ENCODE assay signal across 1 cellular context in the genomic region with DNA sequence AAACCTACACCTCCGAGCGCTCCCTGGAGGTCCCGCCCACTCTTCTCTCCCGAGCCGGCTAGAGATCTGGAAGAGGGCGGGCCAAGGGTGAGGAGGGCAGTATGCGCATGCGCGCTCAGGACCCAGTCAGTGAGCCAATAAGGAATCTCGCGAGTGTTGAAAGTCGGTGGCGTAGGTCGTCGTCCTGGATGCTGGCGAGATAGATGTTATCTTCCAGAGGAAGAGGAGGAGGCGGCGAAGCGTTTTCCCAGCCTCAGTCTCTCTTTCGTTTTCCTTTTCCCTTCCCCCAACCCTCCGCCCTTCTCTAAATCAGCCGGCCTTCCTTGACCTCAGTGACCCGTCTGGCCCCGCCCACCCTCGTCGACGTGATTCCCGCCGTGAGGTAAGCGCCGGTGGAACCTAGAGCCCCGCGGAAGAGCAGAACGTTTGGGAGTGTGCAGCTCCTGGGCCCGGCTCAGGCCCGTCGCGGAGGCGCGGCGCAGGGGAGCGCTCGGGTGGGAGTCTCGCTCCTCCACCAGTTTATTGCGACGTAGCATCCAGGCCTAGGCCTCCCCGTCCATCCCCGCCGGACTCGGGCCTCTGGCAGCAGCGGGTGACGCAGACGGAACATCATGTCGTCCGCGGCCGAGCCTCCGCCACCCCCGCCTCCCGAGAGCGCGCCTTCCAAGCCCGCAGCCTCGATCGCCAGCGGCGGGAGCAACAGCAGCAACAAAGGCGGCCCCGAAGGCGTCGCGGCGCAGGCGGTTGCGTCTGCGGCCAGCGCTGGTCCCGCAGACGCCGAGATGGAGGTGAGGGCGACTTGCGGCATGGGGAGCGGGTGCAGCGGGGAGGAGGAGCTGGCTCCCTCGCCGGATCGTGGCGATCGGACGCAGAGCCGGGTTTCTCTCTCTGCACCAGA.
TF ChIP-seq lines count a peak whose summit lies in the region.

A gene with protein sequence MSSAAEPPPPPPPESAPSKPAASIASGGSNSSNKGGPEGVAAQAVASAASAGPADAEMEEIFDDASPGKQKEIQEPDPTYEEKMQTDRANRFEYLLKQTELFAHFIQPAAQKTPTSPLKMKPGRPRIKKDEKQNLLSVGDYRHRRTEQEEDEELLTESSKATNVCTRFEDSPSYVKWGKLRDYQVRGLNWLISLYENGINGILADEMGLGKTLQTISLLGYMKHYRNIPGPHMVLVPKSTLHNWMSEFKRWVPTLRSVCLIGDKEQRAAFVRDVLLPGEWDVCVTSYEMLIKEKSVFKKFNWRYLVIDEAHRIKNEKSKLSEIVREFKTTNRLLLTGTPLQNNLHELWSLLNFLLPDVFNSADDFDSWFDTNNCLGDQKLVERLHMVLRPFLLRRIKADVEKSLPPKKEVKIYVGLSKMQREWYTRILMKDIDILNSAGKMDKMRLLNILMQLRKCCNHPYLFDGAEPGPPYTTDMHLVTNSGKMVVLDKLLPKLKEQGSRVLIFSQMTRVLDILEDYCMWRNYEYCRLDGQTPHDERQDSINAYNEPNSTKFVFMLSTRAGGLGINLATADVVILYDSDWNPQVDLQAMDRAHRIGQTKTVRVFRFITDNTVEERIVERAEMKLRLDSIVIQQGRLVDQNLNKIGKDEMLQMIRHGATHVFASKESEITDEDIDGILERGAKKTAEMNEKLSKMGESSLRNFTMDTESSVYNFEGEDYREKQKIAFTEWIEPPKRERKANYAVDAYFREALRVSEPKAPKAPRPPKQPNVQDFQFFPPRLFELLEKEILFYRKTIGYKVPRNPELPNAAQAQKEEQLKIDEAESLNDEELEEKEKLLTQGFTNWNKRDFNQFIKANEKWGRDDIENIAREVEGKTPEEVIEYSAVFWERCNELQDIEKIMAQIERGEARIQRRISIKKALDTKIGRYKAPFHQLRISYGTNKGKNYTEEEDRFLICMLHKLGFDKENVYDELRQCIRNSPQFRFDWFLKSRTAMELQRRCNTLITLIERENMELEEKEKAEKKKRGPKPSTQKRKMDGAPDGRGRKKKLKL (plus strand): TSS at position 389 of the 898 bp plus-strand sequence. CDS start 223 bp downstream, at position 612.

TF ChIP-seq in HEK293, 187 proteins besides CTCF, POLR2A, EP300 and RAD21 (continued from another document):
- TF ChIP-seq, protein P1, sequence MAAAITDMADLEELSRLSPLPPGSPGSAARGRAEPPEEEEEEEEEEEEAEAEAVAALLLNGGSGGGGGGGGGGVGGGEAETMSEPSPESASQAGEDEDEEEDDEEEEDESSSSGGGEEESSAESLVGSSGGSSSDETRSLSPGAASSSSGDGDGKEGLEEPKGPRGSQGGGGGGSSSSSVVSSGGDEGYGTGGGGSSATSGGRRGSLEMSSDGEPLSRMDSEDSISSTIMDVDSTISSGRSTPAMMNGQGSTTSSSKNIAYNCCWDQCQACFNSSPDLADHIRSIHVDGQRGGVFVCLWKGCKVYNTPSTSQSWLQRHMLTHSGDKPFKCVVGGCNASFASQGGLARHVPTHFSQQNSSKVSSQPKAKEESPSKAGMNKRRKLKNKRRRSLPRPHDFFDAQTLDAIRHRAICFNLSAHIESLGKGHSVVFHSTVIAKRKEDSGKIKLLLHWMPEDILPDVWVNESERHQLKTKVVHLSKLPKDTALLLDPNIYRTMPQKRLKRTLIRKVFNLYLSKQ (tag by site-specific recombination; IDR thresholded peaks at IDR 0.05; ENCODE audit: borderline replicate concordance), result no peak
